Comparison of ENCODE assay signal across 9 cellular contexts in genomic region chr7:42262907-42263466, GRCh38. TPM values are rescaled to one million over a fixed set of nuclear protein-coding genes. Genes with fewer than 3 reads are reported as not detected.
DNase-seq lines count a peak whose midpoint lies in the region; ATAC-seq and TF ChIP-seq lines count a peak whose summit lies in the region.
"Had no signal": no experiment of that assay in that cellular context is flagged by ENCODE, and none has a peak within 500 bp of the region (broad histone marks: within the 10 kb centered on the region; RNA-seq: fewer than 3 reads in every experiment).

No MANE protein-coding gene starts in this region.

- no peak overlapping the region for H3K4me3 ChIP-seq in thoracic aorta
- H3K4me3 ChIP-seq: SK-N-MC had no signal

- peak overlapping the region in 1 of 2 donors; percentile 46 for H3K27ac ChIP-seq in thoracic aorta
- H3K27ac ChIP-seq: SK-N-MC had no signal

- H3K27ac Mint-ChIP-seq in brain, result peak overlapping the region; percentile 30 to 88 (median 75)

- peak; percentile 82 for DNase-seq in HT1080 (ENCODE audit: low read depth)
- peak; percentile 60 for DNase-seq in iris pigment epithelial cell (ENCODE audit: low read depth)
- peak; percentile 70 for DNase-seq in thoracic aorta (ENCODE audit: low spot score)
- no peak for DNase-seq in CD1c-positive myeloid dendritic cell (ENCODE audit: extremely low spot score)
- no peak for DNase-seq in stimulated activated CD4-positive, alpha-beta T cell treated with anti-CD3 and anti-CD28 coated beads, Interleukin-2, amount 100 ng/mL, for 48 hours
- DNase-seq in superior temporal gyrus (ENCODE audit: extremely low spot score), result no peak
- DNase-seq: activated CD8-positive, alpha-beta memory T cell treated with anti-CD3 and anti-CD28 coated beads, Interleukin-2, amount 50 U/mL, for 4 hours had no signal

- H3K4me1 Mint-ChIP-seq in brain, result peaks cover 50% of the 10 kb centered on the region

- TF ChIP-seq CTCF in brain (conservative IDR thresholded peaks at IDR 0.05), result no peak
- no peak for TF ChIP-seq CTCF in thoracic aorta (IDR thresholded peaks at IDR 0.05)

- no peaks in the 10 kb centered on the region for H3K27me3 Mint-ChIP-seq in brain

- peak overlapping the region; percentile 20 to 58 (median 44) for H3K4me3 Mint-ChIP-seq in brain

- peak; percentile 88 for ATAC-seq in thoracic aorta (ENCODE audit: insufficient number of reproducible peaks, low FRiP score, low read depth)

- H3K9me3 Mint-ChIP-seq in brain, result peaks cover 0 to 6% (median 0%) of the 10 kb centered on the region in 5 experiments

- no peaks in the 10 kb centered on the region for H3K36me3 Mint-ChIP-seq in brain

- H3K4me1 ChIP-seq in thoracic aorta (ENCODE audit: control insufficient read depth in 1 of 2, low read depth in 2 of 2), result peaks cover 5 to 20% of the 10 kb centered on the region in 2 donors

- no peaks in the 10 kb centered on the region for H3K27me3 ChIP-seq in thoracic aorta (replicated peaks; ENCODE audit: insufficient read depth)

- H3K36me3 ChIP-seq in thoracic aorta, result no peaks in the 10 kb centered on the region

- H3K9me3 ChIP-seq in thoracic aorta, result no peaks in the 10 kb centered on the region

RNA-seq across cellular contexts. Expression of gene GLI3, which starts 26.0 kb away (rescaled TPM):
- total RNA-seq in HT1080 (2014; rRNA removed; shearing (Covaris generic)), result 4.2 and 5.9 TPM in 2 replicates
- 5.1 and 8.5 TPM in 2 replicates for polyA plus RNA-seq in HT1080 (2015; cell fraction: cytosol; rRNA removed)
- polyA plus RNA-seq in HT1080 (2015; cell fraction: nucleus; rRNA removed), result 4.7 and 6.2 TPM in 2 replicates
- polyA plus RNA-seq in brain (ENCODE audit: insufficient read depth, low read depth, low replicate concordance), result 1.2 TPM
- total RNA-seq in thoracic aorta, result 1 to 10 TPM; 3.4 to 6.6 TPM

Comparison
In these comparisons a context has a peak if more than half of its experiments do, and no peak if none do; other contexts are left out.
1. DNase-seq: peak in HT1080 (single experiment), iris pigment epithelial cell (single experiment) and thoracic aorta (single experiment); none in CD1c-positive myeloid dendritic cell (single experiment), stimulated activated CD4-positive, alpha-beta T cell treated with anti-CD3 and anti-CD28 coated beads, Interleukin-2, amount 100 ng/mL, for 48 hours (0 of 2) and superior temporal gyrus (single experiment).